Comparison of ENCODE assay signal across 27 cellular contexts in genomic region chr7:98496618-98497017, GRCh38.
"Had no signal": no experiment of that assay in that cellular context is flagged by ENCODE, and none has a peak within 500 bp of the region (broad histone marks: within the 10 kb centered on the region; RNA-seq: fewer than 3 reads in every experiment).

No MANE protein-coding gene starts in this region.

- FAIRE-seq: urothelium cell line had no signal

- H3K36me3 ChIP-seq: stomach, suprapubic skin, thoracic aorta, thyroid gland, tibial artery, tibial nerve, transverse colon, upper lobe of left lung, upper lobe of right lung, uterus, vagina had no signal

- H3K9me3 ChIP-seq: testis, thyroid gland, upper lobe of right lung, uterus, vagina had no signal

- H3K27ac ChIP-seq: stomach, suprapubic skin, testis, thoracic aorta, thyroid gland, tibial artery, tibial nerve, transverse colon, upper lobe of left lung, upper lobe of right lung, uterus, vagina had no signal

- ATAC-seq: stimulated activated effector memory CD8-positive, alpha-beta T cell treated with anti-CD3 and anti-CD28 coated beads, Interleukin-12 subunit alpha, Interleukin-12 subunit beta, amount 100 ng/mL, for 72 hours; stimulated activated memory B cell treated with anti-CD40 and anti-IgM and Interleukin-4, amounts not matched to agents 10 μg/mL and 1 μg/mL and 100 μg/mL, for 72 hours; stimulated activated naive B cell treated with anti-CD40 and anti-IgM and Interleukin-4, amounts not matched to agents 10 μg/mL and 1 μg/mL and 100 μg/mL, for 72 hours; stimulated activated naive CD8-positive, alpha-beta T cell treated with anti-CD3 and anti-CD28 coated beads, Interleukin-15, amount 100 ng/mL, for 72 hours; stimulated activated naive CD8-positive, alpha-beta T cell treated with anti-CD3 and anti-CD28 coated beads, Interleukin-15, Interleukin-2, amounts not matched to agents 100 U/mL and 50 U/mL, for 24 hours; upper lobe of right lung had no signal

- H3K27me3 ChIP-seq: stomach, suprapubic skin, testis, thyroid gland, tibial artery, tibial nerve, transverse colon, upper lobe of left lung, upper lobe of right lung, uterus, vagina had no signal

- H3K4me1 ChIP-seq: stomach, suprapubic skin, testis, thyroid gland, tibial artery, tibial nerve, transverse colon, upper lobe of left lung, upper lobe of right lung, uterus, vagina had no signal

- DNase-seq: stimulated activated CD4-positive, alpha-beta T cell treated with anti-CD3 and anti-CD28 coated beads, Interleukin-2, amount 100 ng/mL, for 48 hours; stimulated activated CD4-positive, alpha-beta T cell treated with anti-CD3 and anti-CD28 coated beads, Interleukin-4, amount 100 ng/mL, for 1 hour; stimulated activated CD4-positive, alpha-beta T cell treated with anti-CD3 and anti-CD28 coated beads, Interleukin-4, amount 100 ng/mL, for 24 hours; stimulated activated CD4-positive, alpha-beta T cell treated with anti-CD3 and anti-CD28 coated beads, Interleukin-4, amount 100 ng/mL, for 4 hours; stimulated activated CD8-positive, alpha-beta memory T cell treated with anti-CD3 and anti-CD28 coated beads, Interleukin-4, amount 100 ng/mL, for 48 hours; stimulated activated naive B cell treated with anti-CD40 and anti-IgM and Interleukin-4, amounts not matched to agents 10 μg/mL and 1 μg/mL and 100 μg/mL, for 72 hours; stimulated activated naive CD4-positive, alpha-beta T cell; stimulated activated naive CD4-positive, alpha-beta T cell treated with Interleukin-2 at 50 U/mL for 16 hours; stimulated activated naive CD8-positive, alpha-beta T cell treated with anti-CD3 and anti-CD28 coated beads, Interleukin-15, amount 100 ng/mL, for 72 hours; stimulated activated naive CD8-positive, alpha-beta T cell treated with anti-CD3 and anti-CD28 coated beads, Interleukin-15, Interleukin-2, amounts not matched to agents 100 U/mL and 50 U/mL, for 24 hours; stomach; substantia nigra; testis; thyroid gland; tibial artery; transverse colon; trophoblast cell; upper lobe of left lung; upper lobe of right lung; uterus had no signal

- H3K4me3 ChIP-seq: stomach, suprapubic skin, testis, thoracic aorta, thyroid gland, tibial artery, tibial nerve, transverse colon, upper lobe of left lung, upper lobe of right lung, uterus, vagina had no signal
